8 cellular contexts compared by ENCODE assay signal in genomic region chr1:151146416-151147131, GRCh38. TPM values are rescaled to one million over a fixed set of nuclear protein-coding genes. Genes with fewer than 3 reads are reported as not detected.
DNase-seq lines count a peak whose midpoint lies in the region; ATAC-seq, FAIRE-seq and TF ChIP-seq lines count a peak whose summit lies in the region.

A gene with protein sequence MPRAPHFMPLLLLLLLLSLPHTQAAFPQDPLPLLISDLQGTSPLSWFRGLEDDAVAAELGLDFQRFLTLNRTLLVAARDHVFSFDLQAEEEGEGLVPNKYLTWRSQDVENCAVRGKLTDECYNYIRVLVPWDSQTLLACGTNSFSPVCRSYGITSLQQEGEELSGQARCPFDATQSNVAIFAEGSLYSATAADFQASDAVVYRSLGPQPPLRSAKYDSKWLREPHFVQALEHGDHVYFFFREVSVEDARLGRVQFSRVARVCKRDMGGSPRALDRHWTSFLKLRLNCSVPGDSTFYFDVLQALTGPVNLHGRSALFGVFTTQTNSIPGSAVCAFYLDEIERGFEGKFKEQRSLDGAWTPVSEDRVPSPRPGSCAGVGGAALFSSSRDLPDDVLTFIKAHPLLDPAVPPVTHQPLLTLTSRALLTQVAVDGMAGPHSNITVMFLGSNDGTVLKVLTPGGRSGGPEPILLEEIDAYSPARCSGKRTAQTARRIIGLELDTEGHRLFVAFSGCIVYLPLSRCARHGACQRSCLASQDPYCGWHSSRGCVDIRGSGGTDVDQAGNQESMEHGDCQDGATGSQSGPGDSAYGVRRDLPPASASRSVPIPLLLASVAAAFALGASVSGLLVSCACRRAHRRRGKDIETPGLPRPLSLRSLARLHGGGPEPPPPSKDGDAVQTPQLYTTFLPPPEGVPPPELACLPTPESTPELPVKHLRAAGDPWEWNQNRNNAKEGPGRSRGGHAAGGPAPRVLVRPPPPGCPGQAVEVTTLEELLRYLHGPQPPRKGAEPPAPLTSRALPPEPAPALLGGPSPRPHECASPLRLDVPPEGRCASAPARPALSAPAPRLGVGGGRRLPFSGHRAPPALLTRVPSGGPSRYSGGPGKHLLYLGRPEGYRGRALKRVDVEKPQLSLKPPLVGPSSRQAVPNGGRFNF (minus strand): TSS chr1:151146631. CDS start chr1:151142621, 4,010 bp downstream.

- no peaks in the 10 kb centered on the region for H3K9me1 ChIP-seq in keratinocyte (ENCODE audit: control insufficient read depth, extremely low read depth, insufficient read depth, low read length)

- no peaks in the 10 kb centered on the region for H3K36me3 ChIP-seq in keratinocyte (ENCODE audit: control insufficient read depth in 2 of 2, extremely low read depth in 1 of 2, insufficient read depth in 2 of 2, low read length in 2 of 2)

- no peaks in the 10 kb centered on the region for H3K9me3 ChIP-seq in keratinocyte (ENCODE audit: control insufficient read depth, low read depth, low read length)

- peak; percentile 23 for FAIRE-seq in keratinocyte (lab: Jason Lieb, UNC)

- H4K20me1 ChIP-seq in keratinocyte (ENCODE audit: control insufficient read depth, extremely low read depth, insufficient read depth, low read length): no peaks in the 10 kb centered on the region

- TF ChIP-seq CTCF in AG10803 (conservative IDR thresholded peaks at IDR 0.05; ENCODE audit: low read length) (no peak), keratinocyte (optimal IDR thresholded peaks at IDR 0.05 in 1 of 3, IDR thresholded peaks at IDR 0.05 in 1 of 3, conservative IDR thresholded peaks at IDR 0.05 in 1 of 3; ENCODE audit: extremely low read depth in 1 of 3, insufficient read depth in 2 of 3, low read length in 3 of 3) (no peak)

- peak within 1 kb of the TSS; percentile 91 for H2AFZ ChIP-seq in keratinocyte (ENCODE audit: control insufficient read depth, low read length)

- ATAC-seq in GM19043 (IDR thresholded peaks at IDR 0.05; ENCODE audit: low read depth, unreplicated experiment): peak; percentile 99
- ATAC-seq in HG03354 (IDR thresholded peaks at IDR 0.05; ENCODE audit: poor library complexity, severe bottlenecking, unreplicated experiment): peak; percentile 96
- peak; percentile 100 for ATAC-seq in activated CD4-positive, CD25-positive, alpha-beta regulatory T cell treated with anti-CD3 and anti-CD28 coated beads, Interleukin-2, amount 50 U/mL, for 24 hours

- peak within 1 kb of the TSS; percentile 94 for H3K4me2 ChIP-seq in keratinocyte (ENCODE audit: control insufficient read depth, extremely low read depth, insufficient read depth, low read depth, low read length)

- H3K79me2 ChIP-seq in keratinocyte (ENCODE audit: control insufficient read depth, insufficient read depth, low read length): no peaks in the 10 kb centered on the region

- H3K4me3 ChIP-seq in AG10803 (ENCODE audit: low read length) (peak within 1 kb of the TSS; percentile 79), keratinocyte (ENCODE audit: control insufficient read depth in 2 of 3, extremely low read depth in 1 of 3, insufficient read depth in 2 of 3, low read depth in 1 of 3, low read length in 3 of 3) (peak within 1 kb of the TSS; percentile 48 to 78 (median 77))

- H3K4me1 ChIP-seq in keratinocyte (ENCODE audit: control insufficient read depth, extremely low read depth, insufficient read depth, low read length): peaks cover 15% of the 10 kb centered on the region

- H3K27me3 ChIP-seq in keratinocyte (ENCODE audit: control insufficient read depth, extremely low read depth, insufficient read depth, low read length): peaks cover 15% of the 10 kb centered on the region

- DNase-seq in AG10803 (ENCODE audit: low read depth): peak; percentile 86
- DNase-seq in NCI-H345 treated with DMSO at 0.1 percent for 48 hours (lab: John Stamatoyannopoulos, UW; ENCODE audit: unreplicated experiment): peak; percentile 99
- DNase-seq in cerebellar nuclear complex (lab: John Stamatoyannopoulos, UW): peak; percentile 89 to 92
- DNase-seq in keratinocyte (ENCODE audit: low read depth, low spot score): peak; percentile 40
- peak; percentile 84 for DNase-seq in stimulated activated CD4-positive, alpha-beta T cell treated with anti-CD3 and anti-CD28 coated beads, Interleukin-12 subunit alpha, Interleukin-12 subunit beta, amount 100 ng/mL, for 4 hours

- peak within 1 kb of the TSS; percentile 78 for H3K9ac ChIP-seq in keratinocyte (ENCODE audit: control insufficient read depth, extremely low read depth, insufficient read depth, low read length)

- H3K27ac ChIP-seq in keratinocyte (ENCODE audit: control insufficient read depth, insufficient read depth, low read length): peak within 1 kb of the TSS; percentile 59

- dilution Hi-C loops in keratinocyte (cut with MboI; ENCODE audit: extremely low pct_ligation_motif_present, low sequenced_read_pairs): no loop called here

RNA-seq across cellular contexts. Expression of the gene that starts here (rescaled TPM):
- polyA plus RNA-seq in keratinocyte: 0.43 to 1.9 TPM (median 0.93 TPM) in 3 replicates
- 0.34 TPM for polyA plus RNA-seq in keratinocyte (2011; ENCODE audit: low read depth)
- polyA plus RNA-seq in keratinocyte (2011; cell fraction: cytosol; rRNA removed): 0.36 and 0.55 TPM in 2 replicates
- polyA plus RNA-seq in keratinocyte (2011; cell fraction: nucleus; rRNA removed): 4.0 and 6.0 TPM in 2 replicates
- polyA plus RNA-seq in keratinocyte (2012; ENCODE audit: low replicate concordance): 0.73 and 0.91 TPM in 2 replicates
- 1.0 to 3.3 TPM (median 1.5 TPM) in 3 replicates for polyA minus RNA-seq in keratinocyte
- 0.58 TPM for polyA minus RNA-seq in keratinocyte (2011; cell fraction: cytosol; rRNA and poly(A)+ RNA removed)
- 4.6 and 4.7 TPM in 2 replicates for polyA minus RNA-seq in keratinocyte (2011; cell fraction: nucleus; rRNA and poly(A)+ RNA removed)

Comparison
In these comparisons a context has a peak if more than half of its experiments do, and no peak if none do; other contexts are left out.
1. Peak in every context shown above with its lines: DNase-seq, ATAC-seq, H3K4me3 ChIP-seq and H3K27ac ChIP-seq.
2. DNase-seq: peak in every context shown above with its lines; median percentile 99 in NCI-H345 treated with DMSO at 0.1 percent for 48 hours; 90 in cerebellar nuclear complex; 86 in AG10803; 84 in stimulated activated CD4-positive, alpha-beta T cell treated with anti-CD3 and anti-CD28 coated beads, Interleukin-12 subunit alpha, Interleukin-12 subunit beta, amount 100 ng/mL, for 4 hours; 40 in keratinocyte.